Comparison of ENCODE assay signal across 26 cellular contexts in genomic region chr3:177245257-177245656, GRCh38.
"Had no signal": no experiment of that assay in that cellular context is flagged by ENCODE, and none has a peak within 500 bp of the region (broad histone marks: within the 10 kb centered on the region; RNA-seq: fewer than 3 reads in every experiment).

No MANE protein-coding gene starts in this region.

- H3K27ac Mint-ChIP-seq: activated CD4-positive, alpha-beta T cell treated with anti-CD3 and anti-CD28 coated beads, Interleukin-2, amount 10 ng/mL, durations not matched to agents 7 days and 5 days; activated CD8-positive, alpha-beta T cell treated with anti-CD3 and anti-CD28 coated beads for 36 hours; activated T-helper 17 cell treated with anti-CD3 and anti-CD28 coated beads, Interleukin-2, amount 50 U/mL, for 72 hours; effector memory CD8-positive, alpha-beta T cell; natural killer cell; T-helper 17 cell had no signal

- ATAC-seq: activated CD8-positive, alpha-beta T cell treated with anti-CD3 and anti-CD28 coated beads for 36 hours; activated T-cell treated with anti-CD3 and anti-CD28 coated beads, Interleukin-2, amount 50 U/mL, for 4 hours; activated T-helper 17 cell treated with anti-CD3 and anti-CD28 coated beads, Interleukin-2, amount 50 U/mL, for 72 hours; effector memory CD8-positive, alpha-beta T cell; gastroesophageal sphincter; left cardiac atrium; natural killer cell; T-helper 17 cell had no signal

- H3K27me3 Mint-ChIP-seq: activated CD4-positive, alpha-beta T cell treated with anti-CD3 and anti-CD28 coated beads, Interleukin-2, amount 10 ng/mL, durations not matched to agents 7 days and 5 days; activated CD8-positive, alpha-beta T cell treated with anti-CD3 and anti-CD28 coated beads for 36 hours; activated T-helper 17 cell treated with anti-CD3 and anti-CD28 coated beads, Interleukin-2, amount 50 U/mL, for 72 hours; effector memory CD8-positive, alpha-beta T cell; memory B cell; T-helper 17 cell had no signal

- DNase-seq: activated CD4-positive, alpha-beta T cell treated with anti-CD3 and anti-CD28 coated beads for 1 hour; activated CD4-positive, alpha-beta T cell treated with anti-CD3 and anti-CD28 coated beads, Interleukin-2, amount 10 ng/mL, durations not matched to agents 7 days and 5 days; activated CD8-positive, alpha-beta T cell treated with anti-CD3 and anti-CD28 coated beads for 36 hours; activated gamma-delta T cell treated with Interleukin-2 at 50 U/mL for 16 hours; activated naive CD4-positive, alpha-beta T cell treated with anti-CD3 and anti-CD28 coated beads, Interleukin-2, amount 50 U/mL, for 16 hours; activated T-cell treated with anti-CD3 and anti-CD28 coated beads, Interleukin-2, amount 50 U/mL, for 4 hours; amniotic stem cell; brain microvascular endothelial cell; cortex of kidney; effector memory CD8-positive, alpha-beta T cell; erythroblast; hippocampal formation; left cardiac atrium; natural killer cell; spleen; stimulated activated naive CD4-positive, alpha-beta T cell treated with Interleukin-2 at 50 U/mL for 16 hours; T-helper 17 cell; testis; trophoblast cell had no signal

- H3K27me3 ChIP-seq: brain microvascular endothelial cell, gastroesophageal sphincter, right atrium auricular region, spleen, testis, vagina had no signal

- H3K36me3 Mint-ChIP-seq: memory B cell, natural killer cell had no signal

- H3K4me1 Mint-ChIP-seq: activated CD4-positive, alpha-beta T cell treated with anti-CD3 and anti-CD28 coated beads, Interleukin-2, amount 10 ng/mL, durations not matched to agents 7 days and 5 days; activated T-helper 17 cell treated with anti-CD3 and anti-CD28 coated beads, Interleukin-2, amount 50 U/mL, for 72 hours; natural killer cell had no signal

- H3K36me3 ChIP-seq: brain microvascular endothelial cell, gastroesophageal sphincter, right atrium auricular region, spleen, vagina had no signal

- H3K27ac ChIP-seq: brain microvascular endothelial cell, gastroesophageal sphincter, right atrium auricular region, spleen, testis, vagina had no signal

- H3K4me3 ChIP-seq: gastroesophageal sphincter, right atrium auricular region, spleen, testis, vagina had no signal

- H3K9me3 Mint-ChIP-seq: memory B cell, natural killer cell had no signal

- H3K4me1 ChIP-seq: gastroesophageal sphincter, right atrium auricular region, testis, vagina had no signal

- FAIRE-seq: astrocyte, keratinocyte had no signal

- H3K4me3 Mint-ChIP-seq: activated CD4-positive, alpha-beta T cell treated with anti-CD3 and anti-CD28 coated beads, Interleukin-2, amount 10 ng/mL, durations not matched to agents 7 days and 5 days; activated CD8-positive, alpha-beta T cell treated with anti-CD3 and anti-CD28 coated beads for 36 hours; activated T-cell treated with anti-CD3 and anti-CD28 coated beads, Interleukin-2, amount 50 U/mL, for 4 hours; activated T-helper 17 cell treated with anti-CD3 and anti-CD28 coated beads, Interleukin-2, amount 50 U/mL, for 72 hours; effector memory CD8-positive, alpha-beta T cell; natural killer cell; T-helper 17 cell had no signal

- H3K9me3 ChIP-seq: gastroesophageal sphincter, right atrium auricular region, spleen, testis, vagina had no signal
